23 cellular contexts compared by ENCODE assay signal in the genomic region with DNA sequence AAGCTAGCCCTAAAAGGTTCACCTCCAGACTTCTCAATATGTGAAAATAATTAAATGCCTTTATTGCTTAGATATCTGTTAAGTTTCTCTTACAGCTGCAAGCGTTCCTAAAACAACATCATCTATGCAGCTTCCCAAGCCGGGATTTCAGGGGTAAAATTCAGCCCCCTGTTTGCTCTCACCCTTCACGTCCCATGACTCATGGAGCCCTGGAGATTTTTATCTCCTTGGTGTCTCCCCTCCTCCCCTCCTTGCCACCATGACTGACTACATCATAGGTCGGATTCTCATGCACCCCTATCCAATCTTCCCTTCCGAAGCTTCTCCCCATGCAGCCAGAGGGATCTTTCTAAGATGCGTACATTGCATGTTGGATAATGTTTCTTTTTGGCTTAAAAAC. TPM values are rescaled to one million over a fixed set of nuclear protein-coding genes. Genes with fewer than 3 reads are reported as not detected.
DNase-seq lines count a peak whose midpoint lies in the region; ATAC-seq and TF ChIP-seq lines count a peak whose summit lies in the region.
"Had no signal": no experiment of that assay in that cellular context is flagged by ENCODE, and none has a peak within 500 bp of the region (broad histone marks: within the 10 kb centered on the region; RNA-seq: fewer than 3 reads in every experiment).

No MANE protein-coding gene starts in this region.

- H3K9me3 ChIP-seq in BLaER1 treated with 17β-estradiol and CSF1 and Interleukin-3, amounts not matched to agents 10 nM and 100 nM (replicated peaks in 1 of 11) = peaks cover 6 to 22% (median 11%) of the 10 kb centered on the region in 11 experiments
- no peaks in the 10 kb centered on the region for H3K9me3 ChIP-seq in mesodermal cell (ENCODE audit: control insufficient read depth, low read length)
- no peaks in the 10 kb centered on the region for H3K9me3 ChIP-seq in sigmoid colon
- no peaks in the 10 kb centered on the region for H3K9me3 ChIP-seq in uterus
- H3K9me3 ChIP-seq in T-helper 17 cell (ENCODE audit: control insufficient read depth, low read length, poor library complexity, severe bottlenecking) = no peaks in the 10 kb centered on the region
- H3K9me3 ChIP-seq: HAP-1, SJCRH30 had no signal

- H3K27ac ChIP-seq in BLaER1 treated with 17β-estradiol and CSF1 and Interleukin-3, amounts not matched to agents 10 nM and 100 nM = peak overlapping the region in 2 of 11 experiments; percentile 60 to 88; a peak in 2 of 22 replicates
- H3K27ac ChIP-seq in mesodermal cell (ENCODE audit: low read depth, low read length, severe bottlenecking) = peak overlapping the region; percentile 91
- H3K27ac ChIP-seq in sigmoid colon = no peak overlapping the region
- no peak overlapping the region for H3K27ac ChIP-seq in uterus
- H3K27ac ChIP-seq: C4-2B, GM23248, HL-60, KMS-11, PC-9, SJCRH30 had no signal

- no peak for TF ChIP-seq EP300 in sigmoid colon (IDR thresholded peaks at IDR 0.05)

- H3K36me3 ChIP-seq in BLaER1 treated with 17β-estradiol and CSF1 and Interleukin-3, amounts not matched to agents 10 nM and 100 nM = no peaks in the 10 kb centered on the region
- H3K36me3 ChIP-seq in mesodermal cell (ENCODE audit: control insufficient read depth, insufficient read depth, low read length) (no peaks in the 10 kb centered on the region), sigmoid colon (no peaks in the 10 kb centered on the region), uterus (no peaks in the 10 kb centered on the region)
- H3K36me3 ChIP-seq: HAP-1, SJCRH30 had no signal

- peaks cover 11% of the 10 kb centered on the region for H3K4me1 Mint-ChIP-seq in T-helper 17 cell

- DNase-seq in RPMI7951 (ENCODE audit: low read depth) = peak; percentile 16
- peak; percentile 27 for DNase-seq in sigmoid colon
- no peak for DNase-seq in uterus
- no peak for DNase-seq in stimulated activated naive CD8-positive, alpha-beta T cell treated with anti-CD3 and anti-CD28 coated beads, Interleukin-15, Interleukin-2, amounts not matched to agents 100 U/mL and 50 U/mL, for 24 hours
- DNase-seq in T-helper 17 cell = no peak
- DNase-seq: ACHN; Calu3; CD8-positive, alpha-beta memory T cell; DMS153; NCI-H1105; NCI-H2029 treated with DMSO at 0.1 percent for 48 hours; NCI-H226; NCI-H510A treated with DMSO at 0.1 percent for 48 hours; NCI-H748 treated with DMSO at 0.1 percent for 48 hours; PC-9; SJCRH30 had no signal

- H3K4me3 Mint-ChIP-seq in T-helper 17 cell = no peak overlapping the region
- H3K4me3 Mint-ChIP-seq: CD8-positive, alpha-beta memory T cell had no signal

- H3K27ac Mint-ChIP-seq in T-helper 17 cell = no peak overlapping the region
- H3K27ac Mint-ChIP-seq: CD8-positive, alpha-beta memory T cell had no signal

- peaks cover 4% of the 10 kb centered on the region for H3K36me3 Mint-ChIP-seq in T-helper 17 cell (ENCODE audit: low read depth)

- TF ChIP-seq POLR2A in sigmoid colon (IDR thresholded peaks at IDR 0.05) (no peak), uterus (IDR thresholded peaks at IDR 0.05) (no peak)

- H3K27me3 ChIP-seq in BLaER1 treated with 17β-estradiol and CSF1 and Interleukin-3, amounts not matched to agents 10 nM and 100 nM = peaks cover 0 to 33% (median 0%) of the 10 kb centered on the region in 11 experiments; a peak in 5 of 22 replicates
- H3K27me3 ChIP-seq in sigmoid colon = no peaks in the 10 kb centered on the region
- H3K27me3 ChIP-seq in uterus = no peaks in the 10 kb centered on the region
- H3K27me3 ChIP-seq: SJCRH30 had no signal

- WGBS in mesodermal cell (ENCODE audit: insufficient coverage in 2 of 2), 2 experiments = 66 to 68% methylated on average over 3 to 5 of the region's 6 CpGs
- WGBS in sigmoid colon, 2 donors = 83 to 87% methylated on average over 6 of the region's 6 CpGs

- no peak overlapping the region; a peak in 1 of 22 replicates for H3K9ac ChIP-seq in BLaER1 treated with 17β-estradiol and CSF1 and Interleukin-3, amounts not matched to agents 10 nM and 100 nM
- H3K9ac ChIP-seq: GM23248, KMS-11 had no signal

- peaks cover 0 to 9% (median 0%) of the 10 kb centered on the region in 11 experiments; a peak in 1 of 22 replicates for H4K20me1 ChIP-seq in BLaER1 treated with 17β-estradiol and CSF1 and Interleukin-3, amounts not matched to agents 10 nM and 100 nM

- peak overlapping the region; percentile 74 to 96 (median 84); a peak in 18 of 22 replicates for H3K4me2 ChIP-seq in BLaER1 treated with 17β-estradiol and CSF1 and Interleukin-3, amounts not matched to agents 10 nM and 100 nM
- H3K4me2 ChIP-seq: KMS-11, PC-9 had no signal

- peaks cover 89% of the 10 kb centered on the region for H3K27me3 Mint-ChIP-seq in T-helper 17 cell

- TF ChIP-seq CTCF in sigmoid colon (IDR thresholded peaks at IDR 0.05) (no peak), uterus (IDR thresholded peaks at IDR 0.05) (no peak)

- intact Hi-C loops in sigmoid colon (cut with DNase I) = no loop called here
- intact Hi-C loops in uterus (cut with DNase I; ENCODE audit: low total_unique reads) = no loop called here

- no peak for ATAC-seq in stimulated activated naive CD8-positive, alpha-beta T cell treated with anti-CD3 and anti-CD28 coated beads, Interleukin-15, Interleukin-2, amounts not matched to agents 100 U/mL and 50 U/mL, for 24 hours
- no peak for ATAC-seq in T-helper 17 cell

- no peak overlapping the region for H3K4me3 ChIP-seq in BLaER1 treated with 17β-estradiol and CSF1 and Interleukin-3, amounts not matched to agents 10 nM and 100 nM
- H3K4me3 ChIP-seq in mesodermal cell (ENCODE audit: extremely low read depth, insufficient read depth, low read length, poor library complexity, severe bottlenecking) = no peak overlapping the region
- no peak overlapping the region for H3K4me3 ChIP-seq in sigmoid colon
- H3K4me3 ChIP-seq in uterus = no peak overlapping the region
- H3K4me3 ChIP-seq: GM23248, HAP-1, PC-9, SJCRH30 had no signal

- peaks cover 39 to 71% (median 60%) of the 10 kb centered on the region in 10 experiments for H3K4me1 ChIP-seq in BLaER1 treated with 17β-estradiol and CSF1 and Interleukin-3, amounts not matched to agents 10 nM and 100 nM
- H3K4me1 ChIP-seq in mesodermal cell (ENCODE audit: control insufficient read depth, insufficient read depth, low read length, poor library complexity, severe bottlenecking) (peaks cover 32% of the 10 kb centered on the region), sigmoid colon (no peaks in the 10 kb centered on the region), uterus (no peaks in the 10 kb centered on the region)
- H3K4me1 ChIP-seq: HAP-1 had no signal

RNA-seq across cellular contexts. Expression of gene CACNG4, which starts 21.0 kb away (rescaled TPM):
- total RNA-seq in RPMI7951 (2014; rRNA removed; shearing (Covaris generic)) = 0.12 TPM in 1 of 2 replicates, not detected in the other
- polyA plus RNA-seq in mesodermal cell (2013, experiment 1 of 2) = 10.2 TPM
- 9.3 TPM for polyA plus RNA-seq in mesodermal cell (2013, experiment 2 of 2)
- total RNA-seq in sigmoid colon (under 1 TPM; 0.16 to 0.83 (median 0.38) TPM), uterus (1 to 10 TPM in 1 of 4 donors, under 1 TPM in 2, not detected in 1; 0.21 to 3.9 (median 0.26) TPM), T-helper 17 cell (not detected)
- polyA plus RNA-seq in sigmoid colon = under 1 TPM in 2 of 3 donors, not detected in 1; under 0.01 to 0.23 TPM
- total RNA-seq: CD8-positive, alpha-beta memory T cell; GM23248 had no signal
- polyA plus RNA-seq: CD8-positive, alpha-beta memory T cell; GM23248 had no signal

Comparison
In these comparisons a context has a peak if more than half of its experiments do, and no peak if none do; other contexts are left out.
1. DNase-seq: peak in RPMI7951 (single experiment) and sigmoid colon (single experiment); none in uterus (0 of 2), stimulated activated naive CD8-positive, alpha-beta T cell treated with anti-CD3 and anti-CD28 coated beads, Interleukin-15, Interleukin-2, amounts not matched to agents 100 U/mL and 50 U/mL, for 24 hours (single experiment) and T-helper 17 cell (0 of 3).